8 cellular contexts compared by ENCODE assay signal in the genomic region with DNA sequence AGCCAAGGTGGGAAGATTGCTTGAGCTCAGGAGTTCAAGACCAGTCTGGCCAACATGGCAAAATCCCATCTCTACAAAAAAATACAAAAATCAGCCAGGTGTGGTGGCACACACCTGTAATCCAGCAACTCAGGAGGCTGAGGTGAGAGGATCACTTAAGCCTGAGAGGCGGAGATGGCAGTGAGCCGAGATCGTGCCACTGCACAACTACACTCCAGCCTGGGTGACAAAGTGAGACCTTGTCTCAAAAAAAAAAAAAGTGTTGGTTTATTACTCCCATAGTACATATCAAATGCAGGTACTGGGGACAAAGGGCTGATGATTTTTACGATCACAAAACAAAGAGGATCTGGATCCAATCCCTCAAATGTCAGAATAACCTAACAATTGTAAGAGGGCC. TPM values are rescaled to one million over a fixed set of nuclear protein-coding genes. Genes with fewer than 3 reads are reported as not detected.
A peak's percentile ranks its signal among the peaks of the same experiment; 100 is the strongest.
DNase-seq lines count a peak whose midpoint lies in the region; ATAC-seq, FAIRE-seq and TF ChIP-seq lines count a peak whose summit lies in the region.
"Not testable (repeated sequence)": the region's sequence is repeated elsewhere in the genome, so short reads cannot be mapped to it uniquely, and the experiment has no call there.

No MANE protein-coding gene starts in this region.

- H3K4me3 ChIP-seq in A549; HL-60 (replicated peaks; ENCODE audit: insufficient read depth, low read length); brain microvascular endothelial cell (ENCODE audit: low read depth, low read length): not testable (repeated sequence)

- TF ChIP-seq EP300 in A549 (IDR thresholded peaks at IDR 0.05), result not testable (repeated sequence)

- not testable (repeated sequence) for H3K36me3 ChIP-seq in brain microvascular endothelial cell (replicated peaks)

- 93% methylated on average over 4 of the region's 4 CpGs for WGBS in A549 (ENCODE audit: missing lambda C conversion rate)

- H3K4me1 ChIP-seq in A549, result peaks cover 31% of the 10 kb centered on the region

- H3K27ac Mint-ChIP-seq in T-helper 17 cell (peak overlapping the region; percentile 83), immature natural killer cell (peak overlapping the region; percentile 25 to 88 (median 79)), natural killer cell (peak overlapping the region; percentile 79 to 85)
- peak overlapping the region; percentile 93 for H3K27ac Mint-ChIP-seq in activated T-cell treated with anti-CD3 and anti-CD28 coated beads, Interleukin-2, amount 50 U/mL, for 24 hours
- peak overlapping the region; percentile 71 for H3K27ac Mint-ChIP-seq in stimulated activated effector memory CD8-positive, alpha-beta T cell treated with anti-CD3 and anti-CD28 coated beads, Interleukin-12 subunit alpha, Interleukin-12 subunit beta, amount 100 ng/mL, for 72 hours

- not testable (repeated sequence) for FAIRE-seq in A549 (lab: Jason Lieb, UNC)

- in situ Hi-C loops in brain microvascular endothelial cell (cut with HindIII; ENCODE audit: low pct_ligation_motif_present, low sequenced_read_pairs), result not testable (repeated sequence)

- not testable (repeated sequence) for H3K4me3 Mint-ChIP-seq in T-helper 17 cell; activated T-cell treated with anti-CD3 and anti-CD28 coated beads, Interleukin-2, amount 50 U/mL, for 24 hours; immature natural killer cell; natural killer cell; stimulated activated effector memory CD8-positive, alpha-beta T cell treated with anti-CD3 and anti-CD28 coated beads, Interleukin-12 subunit alpha, Interleukin-12 subunit beta, amount 100 ng/mL, for 72 hours

- 0 out of 6 replicates have a peak, but pooled peaks of 1 of the 2 experiments have one; percentile 14 for ATAC-seq in A549
- not testable (repeated sequence) for ATAC-seq in T-helper 17 cell; natural killer cell; stimulated activated effector memory CD8-positive, alpha-beta T cell treated with anti-CD3 and anti-CD28 coated beads, Interleukin-12 subunit alpha, Interleukin-12 subunit beta, amount 100 ng/mL, for 72 hours

- H3K36me3 Mint-ChIP-seq in T-helper 17 cell (ENCODE audit: low read depth) (peaks cover 14% of the 10 kb centered on the region), immature natural killer cell (peaks cover 7 to 27% (median 15%) of the 10 kb centered on the region in 3 donors)
- peaks cover 22% of the 10 kb centered on the region for H3K36me3 Mint-ChIP-seq in activated T-cell treated with anti-CD3 and anti-CD28 coated beads, Interleukin-2, amount 50 U/mL, for 24 hours (ENCODE audit: low read depth)
- H3K36me3 Mint-ChIP-seq in natural killer cell, result not testable (repeated sequence)
- peaks cover 32% of the 10 kb centered on the region for H3K36me3 Mint-ChIP-seq in stimulated activated effector memory CD8-positive, alpha-beta T cell treated with anti-CD3 and anti-CD28 coated beads, Interleukin-12 subunit alpha, Interleukin-12 subunit beta, amount 100 ng/mL, for 72 hours

- intact Hi-C loops in natural killer cell (cut with micrococcal nuclease), result not testable (repeated sequence)

- 0 out of 3 replicates have a peak overlapping the region, but pooled peaks have one; percentile 9 for H3K4me2 ChIP-seq in A549

- peaks cover 38% of the 10 kb centered on the region for H3K4me1 Mint-ChIP-seq in T-helper 17 cell
- peaks cover 43% of the 10 kb centered on the region for H3K4me1 Mint-ChIP-seq in activated T-cell treated with anti-CD3 and anti-CD28 coated beads, Interleukin-2, amount 50 U/mL, for 24 hours (ENCODE audit: low read depth)
- peaks cover 43 to 52% of the 10 kb centered on the region in 2 donors for H3K4me1 Mint-ChIP-seq in immature natural killer cell
- peaks cover 28 to 31% of the 10 kb centered on the region in 2 donors for H3K4me1 Mint-ChIP-seq in natural killer cell
- H3K4me1 Mint-ChIP-seq in stimulated activated effector memory CD8-positive, alpha-beta T cell treated with anti-CD3 and anti-CD28 coated beads, Interleukin-12 subunit alpha, Interleukin-12 subunit beta, amount 100 ng/mL, for 72 hours, result peaks cover 41% of the 10 kb centered on the region

- not testable (repeated sequence) for H3K27me3 ChIP-seq in HL-60 (ENCODE audit: insufficient read depth, poor library complexity, severe bottlenecking); brain microvascular endothelial cell (replicated peaks)

- not testable (repeated sequence) for TF ChIP-seq POLR2A in A549 (IDR thresholded peaks at IDR 0.05; ENCODE audit: low read length)

- TF ChIP-seq CTCF in A549 (IDR thresholded peaks at IDR 0.05); HL-60 (IDR thresholded peaks at IDR 0.05; ENCODE audit: insufficient read depth, low read length); brain microvascular endothelial cell (IDR thresholded peaks at IDR 0.05; ENCODE audit: low read depth, low read length, missing control alignments); natural killer cell (IDR thresholded peaks at IDR 0.05): not testable (repeated sequence)

- not testable (repeated sequence) for H3K9me3 Mint-ChIP-seq in activated T-cell treated with anti-CD3 and anti-CD28 coated beads, Interleukin-2, amount 50 U/mL, for 24 hours; immature natural killer cell; natural killer cell; stimulated activated effector memory CD8-positive, alpha-beta T cell treated with anti-CD3 and anti-CD28 coated beads, Interleukin-12 subunit alpha, Interleukin-12 subunit beta, amount 100 ng/mL, for 72 hours

- not testable (repeated sequence) for TF ChIP-seq RAD21 in A549 (conservative IDR thresholded peaks at IDR 0.05 in 1 of 2, IDR thresholded peaks at IDR 0.05 in 1 of 2)

- H3K27me3 Mint-ChIP-seq in T-helper 17 cell; activated T-cell treated with anti-CD3 and anti-CD28 coated beads, Interleukin-2, amount 50 U/mL, for 24 hours; immature natural killer cell (ENCODE audit: low read depth in 3 of 3); natural killer cell (ENCODE audit: low read depth in 2 of 2): not testable (repeated sequence)

- peak overlapping the region in 1 of 2 experiments; percentile 13; a peak in 3 of 6 replicates for H3K27ac ChIP-seq in A549
- H3K27ac ChIP-seq in HL-60 (replicated peaks), result peak overlapping the region; percentile 14; the same call in 1 of the 2 replicates
- H3K27ac ChIP-seq in brain microvascular endothelial cell, result peak overlapping the region; percentile 57

- not testable (repeated sequence) for H3K9me3 ChIP-seq in A549; T-helper 17 cell (ENCODE audit: control insufficient read depth, low read length, poor library complexity, severe bottlenecking)

- CTCF ChIA-PET in A549 (lab: Yijun Ruan, JAX), result interaction anchor here (0.6 to 1.5 kb wide), 6 partner anchors 10 to 61 kb away, joined by 3 to 5 read pairs (median 3); no protein-coding TSS in a partner anchor

- POLR2A ChIA-PET in A549 (lab: Yijun Ruan, JAX), result not testable (repeated sequence)

- DNase-seq in A549 (ENCODE audit: low read depth in 1 of 2, low spot score in 1 of 2); HL-60 (ENCODE audit: low read depth in 1 of 2, low spot score in 1 of 2); T-helper 17 cell; activated T-cell treated with anti-CD3 and anti-CD28 coated beads, Interleukin-2, amount 50 U/mL, for 24 hours; brain microvascular endothelial cell; immature natural killer cell; natural killer cell; stimulated activated effector memory CD8-positive, alpha-beta T cell treated with anti-CD3 and anti-CD28 coated beads, Interleukin-12 subunit alpha, Interleukin-12 subunit beta, amount 100 ng/mL, for 72 hours (ENCODE audit: low spot score in 2 of 2): not testable (repeated sequence)

RNA-seq across cellular contexts. Expression of gene RFFL, which starts 35.4 kb away (rescaled TPM):
- polyA plus RNA-seq in A549 (2011; rRNA removed) (35.5 and 49.4 TPM in 2 replicates), A549 (2017; fragmentation: RNase III; extraction: RNeasy Plus Mini Kit Qiagen cat#74134 plus additional on column Dnase treatment) (22.7 to 27.0 TPM (median 23.2 TPM) in 3 replicates), immature natural killer cell (10 to 100 TPM; 24.0 to 45.4 (median 34.0) TPM)
- 21.0 and 26.9 TPM in 2 replicates for polyA plus RNA-seq in A549 (2012; cell fraction: cytosol; rRNA removed)
- 23.1 and 27.0 TPM in 2 replicates for polyA plus RNA-seq in A549 (2012; cell fraction: nucleus; rRNA removed)
- polyA minus RNA-seq in A549 (2011; rRNA and poly(A)+ RNA removed), result 130 and 160 TPM in 2 replicates
- total RNA-seq in T-helper 17 cell (10 to 100 TPM; 71.0 to 72.1 TPM), natural killer cell (10 to 100 TPM; 50.0 to 86.6 (median 75.9) TPM)

RNA-seq across cellular contexts. Expression of gene LIG3, which starts 47.8 kb away (rescaled TPM):
- polyA plus RNA-seq in A549 (2011; rRNA removed), result 56.8 and 63.4 TPM in 2 replicates
- polyA plus RNA-seq in A549 (2012; cell fraction: cytosol; rRNA removed), result 52.4 and 57.2 TPM in 2 replicates
- polyA plus RNA-seq in A549 (2012; cell fraction: nucleus; rRNA removed), result 79.3 and 88.4 TPM in 2 replicates
- polyA plus RNA-seq in A549 (2017; fragmentation: RNase III; extraction: RNeasy Plus Mini Kit Qiagen cat#74134 plus additional on column Dnase treatment), result 35.6 to 40.2 TPM (median 36.3 TPM) in 3 replicates
- polyA minus RNA-seq in A549 (2011; rRNA and poly(A)+ RNA removed), result 115 and 134 TPM in 2 replicates
- total RNA-seq in T-helper 17 cell, result 10 to 100 TPM; 43.1 to 48.7 TPM
- 10 to 100 TPM in 2 of 3 donors, 1 to 10 TPM in 1; 8.6 to 24.5 (median 13.4) TPM for polyA plus RNA-seq in immature natural killer cell
- total RNA-seq in natural killer cell, result 10 to 100 TPM; 70.2 to 83.7 (median 72.0) TPM
